Comparison of ENCODE assay signal across 28 cellular contexts in genomic region chr9:116271991-116272390, GRCh38.
A peak's percentile ranks its signal among the peaks of the same experiment; 100 is the strongest.
DNase-seq lines count a peak whose midpoint lies in the region; ATAC-seq and TF ChIP-seq lines count a peak whose summit lies in the region.
"Had no signal": no experiment of that assay in that cellular context is flagged by ENCODE, and none has a peak within 500 bp of the region (broad histone marks: within the 10 kb centered on the region; RNA-seq: fewer than 3 reads in every experiment).

No MANE protein-coding gene starts in this region.

- no peaks in the 10 kb centered on the region for H3K9me3 ChIP-seq in left lung
- H3K9me3 ChIP-seq: BE2C, gastroesophageal sphincter, SJSA1, testis had no signal

- peaks cover 97% of the 10 kb centered on the region for H3K27me3 Mint-ChIP-seq in WTC11 (ENCODE audit: low read depth)
- H3K27me3 Mint-ChIP-seq in osteocyte (ENCODE audit: unreplicated experiment): no peaks in the 10 kb centered on the region

- H3K4me3 Mint-ChIP-seq in WTC11 (peak overlapping the region; percentile 22; the same call in 1 of the 2 replicates), osteocyte (ENCODE audit: unreplicated experiment) (no peak overlapping the region)
- H3K4me3 Mint-ChIP-seq: activated naive CD8-positive, alpha-beta T cell; CD8-positive, alpha-beta T cell; natural killer cell had no signal

- no peaks in the 10 kb centered on the region for H3K4me1 ChIP-seq in left lung
- H3K4me1 ChIP-seq: BE2C, gastroesophageal sphincter had no signal

- no peaks in the 10 kb centered on the region for H3K36me3 Mint-ChIP-seq in WTC11
- H3K36me3 Mint-ChIP-seq in osteocyte (ENCODE audit: unreplicated experiment): peaks cover 68% of the 10 kb centered on the region
- H3K36me3 Mint-ChIP-seq: activated naive CD8-positive, alpha-beta T cell; CD8-positive, alpha-beta T cell; natural killer cell had no signal

- POLR2A ChIA-PET in WTC11 (lab: Charles Lee): no interaction called here

- H3K27ac Mint-ChIP-seq in WTC11 (no peak overlapping the region), osteocyte (ENCODE audit: unreplicated experiment) (peak overlapping the region; percentile 68)
- H3K27ac Mint-ChIP-seq: activated naive CD8-positive, alpha-beta T cell; CD8-positive, alpha-beta T cell; natural killer cell had no signal

- ATAC-seq in GM19463 (IDR thresholded peaks at IDR 0.05; ENCODE audit: unreplicated experiment) (peak; percentile 53), WTC11 (peak; percentile 94), left lung (no peak), HG03196 (IDR thresholded peaks at IDR 0.05; ENCODE audit: unreplicated experiment) (no peak)
- ATAC-seq: CD8-positive, alpha-beta T cell; gastroesophageal sphincter; HCT116; natural killer cell had no signal

- H3K27ac ChIP-seq in left lung: no peak overlapping the region
- H3K27ac ChIP-seq: gastroesophageal sphincter, SJSA1, skin epidermis, testis, WERI-Rb-1 had no signal

- DNase-seq in WTC11 (ENCODE audit: low spot score) (peak; percentile 77), iPS DF 4.7 (ENCODE audit: extremely low read depth, low spot score) (peak; percentile 75), osteocyte (ENCODE audit: extremely low spot score, unreplicated experiment) (no peak), left lung (no peak)
- DNase-seq in stimulated activated CD4-positive, alpha-beta T cell treated with anti-CD3 and anti-CD28 coated beads, Interleukin-15, amount 100 ng/mL, for 24 hours: no peak
- DNase-seq: activated CD4-positive, alpha-beta T cell treated with anti-CD3 and anti-CD28 coated beads for 48 hours; activated CD8-positive, alpha-beta memory T cell treated with anti-CD3 and anti-CD28 coated beads for 24 hours; activated effector memory CD4-positive, alpha-beta T cell treated with Interleukin-2 at 50 U/mL for 16 hours; BE2C; CD8-positive, alpha-beta T cell; hippocampal formation; kidney; midbrain; natural killer cell; NCI-H1048; RPMI8226; stimulated activated CD4-positive, alpha-beta T cell treated with anti-CD3 and anti-CD28 coated beads, Interleukin-1b, Interleukin-23, amount 100 ng/mL, for 48 hours; stimulated activated naive CD4-positive, alpha-beta T cell treated with Interleukin-2 at 50 U/mL for 16 hours; T1000; testis; WERI-Rb-1 had no signal

- CTCF ChIA-PET in WTC11 (lab: Charles Lee): interaction anchor here (0.6 to 1.7 kb wide), 3 partner anchors 118 to 300 kb away, joined by 3 to 4 read pairs (median 4); partner anchors contain the start of gene PAPPA

- TF ChIP-seq CTCF in WTC11 (IDR thresholded peaks at IDR 0.05) (no peak), osteocyte (IDR thresholded peaks at IDR 0.05) (no peak), left lung (IDR thresholded peaks at IDR 0.05) (no peak)

- intact Hi-C loops in left lung (cut with DNase I): no loop called here

- H3K36me3 ChIP-seq in left lung: no peaks in the 10 kb centered on the region
- H3K36me3 ChIP-seq: BE2C, gastroesophageal sphincter, WERI-Rb-1 had no signal

- H3K4me1 Mint-ChIP-seq in WTC11 (peaks cover 46% of the 10 kb centered on the region), osteocyte (ENCODE audit: unreplicated experiment) (peaks cover 88% of the 10 kb centered on the region)
- H3K4me1 Mint-ChIP-seq: natural killer cell had no signal

- H3K9me3 Mint-ChIP-seq in WTC11 (no peaks in the 10 kb centered on the region), osteocyte (ENCODE audit: unreplicated experiment) (no peaks in the 10 kb centered on the region)
- H3K9me3 Mint-ChIP-seq: CD8-positive, alpha-beta T cell had no signal

- peaks cover 0 to 6% of the 10 kb centered on the region in 2 donors for H3K27me3 ChIP-seq in left lung
- H3K27me3 ChIP-seq: BE2C, gastroesophageal sphincter, SJSA1, testis had no signal

- H3K4me3 ChIP-seq in left lung: no peak overlapping the region
- H3K4me3 ChIP-seq: gastroesophageal sphincter, SJSA1, skin epidermis, testis had no signal

TF ChIP-seq in WTC11, 78 proteins besides CTCF, POLR2A, EP300 and RAD21 (continues in another document):
- no peak for TF ChIP-seq ZNF121 (CRISPR knock-in tag; IDR thresholded peaks at IDR 0.05)
- TF ChIP-seq CREM (CRISPR knock-in tag; IDR thresholded peaks at IDR 0.05): no peak
- TF ChIP-seq TEAD1 (CRISPR knock-in tag; IDR thresholded peaks at IDR 0.05): peak; percentile 32; the same call in 1 of the 2 replicates
- TF ChIP-seq SMAD3 (CRISPR knock-in tag; IDR thresholded peaks at IDR 0.05; ENCODE audit: borderline replicate concordance): no peak
- TF ChIP-seq FOXK1 (CRISPR knock-in tag; IDR thresholded peaks at IDR 0.05): peak; percentile 73; the same call in 1 of the 2 replicates
- TF ChIP-seq FOXP4 (CRISPR knock-in tag; IDR thresholded peaks at IDR 0.05): peak; percentile 51; the same call in 1 of the 2 replicates
- TF ChIP-seq E2F4 (CRISPR knock-in tag; IDR thresholded peaks at IDR 0.05; ENCODE audit: borderline replicate concordance, low read depth): no peak
- no peak for TF ChIP-seq RELA (CRISPR knock-in tag; IDR thresholded peaks at IDR 0.05; ENCODE audit: borderline replicate concordance)
- no peak for TF ChIP-seq ZBTB43 (CRISPR knock-in tag; IDR thresholded peaks at IDR 0.05)
- no peak for TF ChIP-seq ZSCAN18 (CRISPR knock-in tag; IDR thresholded peaks at IDR 0.05)
- TF ChIP-seq ZNF396 (CRISPR knock-in tag; IDR thresholded peaks at IDR 0.05; ENCODE audit: borderline replicate concordance): no peak
- no peak for TF ChIP-seq NFE2L1 (CRISPR knock-in tag; IDR thresholded peaks at IDR 0.05)
- no peak for TF ChIP-seq JUN (CRISPR knock-in tag; IDR thresholded peaks at IDR 0.05)
- TF ChIP-seq HMGXB4 (CRISPR knock-in tag; IDR thresholded peaks at IDR 0.05): no peak
- TF ChIP-seq ZNF317 (CRISPR knock-in tag; IDR thresholded peaks at IDR 0.05; ENCODE audit: borderline replicate concordance, low read depth): no peak
- no peak for TF ChIP-seq FOXJ3 (CRISPR knock-in tag; IDR thresholded peaks at IDR 0.05; ENCODE audit: borderline replicate concordance)

Comparison
In these comparisons a context has a peak if more than half of its experiments do, and no peak if none do; other contexts are left out.
1. ATAC-seq: peak in GM19463 (single experiment) and WTC11 (single experiment); none in left lung (single experiment) and HG03196 (single experiment).
2. DNase-seq: peak in WTC11 (single experiment) and iPS DF 4.7 (single experiment); none in osteocyte (single experiment), left lung (0 of 2) and stimulated activated CD4-positive, alpha-beta T cell treated with anti-CD3 and anti-CD28 coated beads, Interleukin-15, amount 100 ng/mL, for 24 hours (single experiment).